Comparison of ENCODE assay signal across 8 cellular contexts in genomic region chr15:88982304-88982945, GRCh38.
A peak's percentile ranks its signal among the peaks of the same experiment; 100 is the strongest.
DNase-seq lines count a peak whose midpoint lies in the region; ATAC-seq, FAIRE-seq and TF ChIP-seq lines count a peak whose summit lies in the region.

No MANE protein-coding gene starts in this region.

- no peak overlapping the region for H3K4me3 Mint-ChIP-seq in Calu3 (ENCODE audit: low read depth, unreplicated experiment)

- intact Hi-C loops in Calu3 (cut with micrococcal nuclease; ENCODE audit: unreplicated experiment), result no loop called here

- no peaks in the 10 kb centered on the region for H3K9me3 Mint-ChIP-seq in Calu3 (ENCODE audit: low read depth, unreplicated experiment)

- H3K27me3 Mint-ChIP-seq in Calu3 (ENCODE audit: unreplicated experiment), result peaks cover 8% of the 10 kb centered on the region

- no TSS peak for BruUV-seq in Calu3 (replicated peaks; lab: Mats Ljungman, UMichigan)

- ATAC-seq in GM18520 (IDR thresholded peaks at IDR 0.05; ENCODE audit: unreplicated experiment) (peak; percentile 95), HG02798 (IDR thresholded peaks at IDR 0.05; ENCODE audit: poor library complexity, unreplicated experiment) (peak; percentile 95)

- H3K4me1 Mint-ChIP-seq in Calu3 (ENCODE audit: low read depth, unreplicated experiment), result peaks cover 7% of the 10 kb centered on the region

- no peak for TF ChIP-seq CTCF in Calu3 (IDR thresholded peaks at IDR 0.05; ENCODE audit: unreplicated experiment)

- DNase-seq in RCC 7860 (ENCODE audit: low spot score) (peak; percentile 40), kidney glomerular epithelial cell (lab: John Stamatoyannopoulos, UW) (peak; percentile 59), NCI-H128 (lab: John Stamatoyannopoulos, UW; ENCODE audit: unreplicated experiment) (no peak), NCI-H2196 treated with DMSO at 0.1 percent for 48 hours (lab: John Stamatoyannopoulos, UW; ENCODE audit: unreplicated experiment) (no peak), NCI-H2107 (lab: John Stamatoyannopoulos, UW) (no peak), Calu3 (no peak)

- FAIRE-seq in RCC 7860 (lab: Jason Lieb, UNC), result no peak

- H3K36me3 Mint-ChIP-seq in Calu3 (ENCODE audit: insufficient read depth, unreplicated experiment), result no peaks in the 10 kb centered on the region

- CTCF ChIA-PET in Calu3 (lab: Charles Lee), result interaction anchor here (0.7 to 0.9 kb wide), 2 partner anchors 16 to 22 kb away, joined by 3 to 8 read pairs; no protein-coding TSS in a partner anchor

- no peak overlapping the region for H3K27ac Mint-ChIP-seq in Calu3 (ENCODE audit: unreplicated experiment)

Comparison
In these comparisons a context has a peak if more than half of its experiments do, and no peak if none do; other contexts are left out.
1. DNase-seq: peak in RCC 7860 (single experiment) and kidney glomerular epithelial cell (single experiment); none in NCI-H128 (single experiment), NCI-H2196 treated with DMSO at 0.1 percent for 48 hours (single experiment), NCI-H2107 (single experiment) and Calu3 (single experiment).